In genomic region chr2:240818543-240819403, GRCh38 we compare ENCODE assay signal across 11 cellular contexts. TPM values are rescaled to one million over a fixed set of nuclear protein-coding genes. Genes with fewer than 3 reads are reported as not detected.
DNase-seq lines count a peak whose midpoint lies in the region; ATAC-seq and TF ChIP-seq lines count a peak whose summit lies in the region.
"Had no signal": no experiment of that assay in that cellular context is flagged by ENCODE, and none has a peak within 500 bp of the region (broad histone marks: within the 10 kb centered on the region; RNA-seq: fewer than 3 reads in every experiment).

No MANE protein-coding gene starts in this region.

- H3K9ac ChIP-seq in SK-N-SH: no peak overlapping the region

- intact Hi-C loops in sciatic nerve (cut with DNase I): no loop called here

- no peak for TF ChIP-seq CTCF in SK-N-SH (IDR thresholded peaks at IDR 0.05)

- no peak overlapping the region for H3K4me2 ChIP-seq in SK-N-SH

- ATAC-seq in sciatic nerve (no peak), HG02678 (IDR thresholded peaks at IDR 0.05; ENCODE audit: unreplicated experiment) (no peak), GM21447 (IDR thresholded peaks at IDR 0.05; ENCODE audit: unreplicated experiment) (no peak)

- 50% methylated on average over 13 of the region's 71 CpGs for WGBS in SK-N-SH (ENCODE audit: low lambda C conversion rate)

- no peaks in the 10 kb centered on the region for H3F3A ChIP-seq in SK-N-SH (replicated peaks; ENCODE audit: insufficient read depth)

- H3K79me2 ChIP-seq in SK-N-SH (ENCODE audit: insufficient read depth): no peaks in the 10 kb centered on the region

- H3K27me3 ChIP-seq in SK-N-SH (ENCODE audit: insufficient read depth): peaks cover 36% of the 10 kb centered on the region

- peaks cover 0 to 18% of the 10 kb centered on the region in 2 experiments; a peak in 1 of 4 replicates for H3K4me1 ChIP-seq in SK-N-SH (ENCODE audit: control insufficient read depth in 1 of 2, insufficient read depth in 2 of 2, low read depth in 1 of 2, low read length in 1 of 2)

- no peak for TF ChIP-seq EP300 in SK-N-SH (IDR thresholded peaks at IDR 0.05; ENCODE audit: borderline replicate concordance in 1 of 2, low read depth in 1 of 2, low read length in 1 of 2)

- no peaks in the 10 kb centered on the region for H3K9me2 ChIP-seq in SK-N-SH

- H3K9me3 ChIP-seq in SK-N-SH: no peaks in the 10 kb centered on the region

- DNase-seq in DMS 273 (lab: John Stamatoyannopoulos, UW; ENCODE audit: unreplicated experiment) (peak; percentile 57), DMS 273 treated with DMSO at 0.1 percent for 48 hours (lab: John Stamatoyannopoulos, UW) (no peak), SK-N-SH (peak; percentile 76), hippocampal formation (lab: John Stamatoyannopoulos, UW) (peak; percentile 9 to 52), sciatic nerve (ENCODE audit: low spot score) (peak; percentile 60)
- no peak for DNase-seq in activated CD4-positive, alpha-beta T cell treated with anti-CD3 and anti-CD28 coated beads, Interleukin-2, amount 50 U/mL, for 4 hours
- DNase-seq: NCI-H1694 treated with DMSO at 0.1 percent for 48 hours had no signal

- H3K27ac ChIP-seq in SK-N-SH (ENCODE audit: low read depth in 2 of 2, low read length in 1 of 2): peak overlapping the region in 1 of 2 experiments; percentile 22; a peak in 1 of 4 replicates

- H4K20me1 ChIP-seq in SK-N-SH (ENCODE audit: insufficient read depth): no peaks in the 10 kb centered on the region

- POLR2A ChIA-PET in SK-N-SH (lab: Yijun Ruan, JAX): interaction anchor here (2.7 kb wide), 1 partner anchor 22 kb away, joined by 10 read pairs; no protein-coding TSS in a partner anchor

- no peak overlapping the region for H2AFZ ChIP-seq in SK-N-SH (ENCODE audit: low read depth)

- TF ChIP-seq RAD21 in SK-N-SH (IDR thresholded peaks at IDR 0.05; ENCODE audit: low read length): no peak

- H3K4me3 ChIP-seq in SK-N-SH (ENCODE audit: low read depth in 2 of 2, low read length in 1 of 2): peak overlapping the region in 1 of 2 experiments; percentile 55; a peak in 2 of 4 replicates

- H3K36me3 ChIP-seq in SK-N-SH (replicated peaks in 1 of 2; ENCODE audit: control insufficient read depth in 1 of 2, insufficient read depth in 2 of 2, low read length in 1 of 2): no peaks in the 10 kb centered on the region

- CTCF ChIA-PET in SK-N-SH (lab: Yijun Ruan, JAX): interaction anchor here (0.6 to 6.8 kb wide), 6 partner anchors 11 to 496 kb away, joined by 3 to 50 read pairs (median 3); no protein-coding TSS in a partner anchor

TF ChIP-seq in SK-N-SH, 30 proteins besides CTCF, POLR2A, EP300 and RAD21:
- TF ChIP-seq RFX5 (IDR thresholded peaks at IDR 0.05; ENCODE audit: low read length) (no peak), USF2 (IDR thresholded peaks at IDR 0.05; ENCODE audit: borderline replicate concordance, low read depth, low read length) (no peak), MXI1 (IDR thresholded peaks at IDR 0.05; ENCODE audit: low read depth, low read length) (0 out of 2 replicates have a peak, but pooled peaks have one; percentile 0)

RNA-seq across cellular contexts. Expression of gene KIF1A, which starts 1.2 kb away (rescaled TPM):
- 0.21 and 0.32 TPM in 2 replicates for polyA plus RNA-seq in SK-N-SH (2012; rRNA removed)
- 0.32 and 0.37 TPM in 2 replicates for polyA plus RNA-seq in SK-N-SH (2012; cell fraction: cytosol; rRNA removed)
- polyA plus RNA-seq in SK-N-SH (2012; cell fraction: nucleus; rRNA removed): 0.56 and 1.3 TPM in 2 replicates
- 123 TPM for total RNA-seq in sciatic nerve
- total RNA-seq: mononuclear cell had no signal

RNA-seq across cellular contexts. Expression of gene AGXT, which starts 49.9 kb away (rescaled TPM):
- polyA plus RNA-seq in SK-N-SH (2012; rRNA removed): not detected in 2 replicates
- not detected in 2 replicates for polyA plus RNA-seq in SK-N-SH (2012; cell fraction: cytosol; rRNA removed)
- polyA plus RNA-seq in SK-N-SH (2012; cell fraction: nucleus; rRNA removed): not detected in 2 replicates
- total RNA-seq in sciatic nerve: not detected
- total RNA-seq: activated T-helper 2 cell treated with anti-CD3 and anti-CD28 coated beads, Interferon-gamma antibody, Interleukin-2, Interleukin-4, amounts not matched to agents 10 μg/mL and 5 μg/mL and 100 μg/mL, durations not matched to agents 14 hours and 24 hours and 36 hours; mononuclear cell had no signal

Comparison
In these comparisons a context has a peak if more than half of its experiments do, and no peak if none do; other contexts are left out.
1. DNase-seq: peak in DMS 273 (single experiment), SK-N-SH (single experiment), hippocampal formation (2 of 2) and sciatic nerve (single experiment); none in DMS 273 treated with DMSO at 0.1 percent for 48 hours (single experiment) and activated CD4-positive, alpha-beta T cell treated with anti-CD3 and anti-CD28 coated beads, Interleukin-2, amount 50 U/mL, for 4 hours (0 of 2).